ENCODE assay signal across 11 cellular contexts in the genomic region with DNA sequence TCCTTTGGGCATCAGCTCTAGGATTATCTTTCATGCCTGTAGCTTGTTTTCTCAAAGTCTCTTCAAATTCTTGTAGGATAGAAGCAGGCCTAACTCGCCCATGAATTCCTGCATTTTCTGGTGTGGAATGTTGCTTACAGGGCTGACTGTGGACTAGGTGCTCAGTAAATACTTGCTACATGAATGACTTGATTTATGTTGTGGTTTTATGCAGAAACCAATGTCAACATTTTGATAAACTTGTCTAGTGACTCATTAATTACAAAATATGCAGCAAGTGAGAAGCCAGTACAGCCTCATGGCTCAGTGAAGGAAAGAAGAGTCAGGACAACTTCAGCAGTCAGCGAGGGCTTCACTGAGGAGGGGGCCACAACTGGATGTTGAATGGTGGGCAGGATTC.
DNase-seq lines count a peak whose midpoint lies in the region; ATAC-seq, FAIRE-seq and TF ChIP-seq lines count a peak whose summit lies in the region.
"Had no signal": no experiment of that assay in that cellular context is flagged by ENCODE, and none has a peak within 500 bp of the region (broad histone marks: within the 10 kb centered on the region; RNA-seq: fewer than 3 reads in every experiment).

No MANE protein-coding gene starts in this region.

- intact Hi-C loops in body of pancreas (cut with DNase I), result no loop called here

- no peaks in the 10 kb centered on the region for H3K4me1 ChIP-seq in body of pancreas
- H3K4me1 ChIP-seq: adrenal gland had no signal

- FAIRE-seq in RCC 7860 (lab: Jason Lieb, UNC), result peak; percentile 78

- no peaks in the 10 kb centered on the region for H3K36me3 Mint-ChIP-seq in activated T-cell treated with anti-CD3 and anti-CD28 coated beads, Interleukin-2, amount 50 U/mL, for 4 hours (ENCODE audit: insufficient read depth)

- peak; percentile 90 for DNase-seq in H4 (ENCODE audit: low spot score)
- DNase-seq in RCC 7860 (ENCODE audit: low spot score), result peak; percentile 92
- peak; percentile 75 for DNase-seq in skeletal muscle cell (ENCODE audit: low read depth)
- no peak for DNase-seq in GF-D8 (lab: John Stamatoyannopoulos, UW)
- no peak for DNase-seq in body of pancreas
- no peak for DNase-seq in activated T-cell treated with anti-CD3 and anti-CD28 coated beads, Interleukin-2, amount 50 U/mL, for 4 hours
- no peak for DNase-seq in cortex of kidney (lab: John Stamatoyannopoulos, UW)
- DNase-seq: islet precursor cell; stimulated activated CD4-positive, alpha-beta T cell treated with anti-CD3 and anti-CD28 coated beads, Interleukin-4, amount 100 ng/mL, for 1 hour had no signal

- TF ChIP-seq POLR2A in body of pancreas (IDR thresholded peaks at IDR 0.05), result no peak

- no peak overlapping the region for H3K27ac ChIP-seq in body of pancreas
- H3K27ac ChIP-seq: adrenal gland had no signal

- 64 to 75% methylated on average over 2 of the region's 2 CpGs for WGBS in body of pancreas, 2 donors

- no peak for TF ChIP-seq CTCF in body of pancreas (IDR thresholded peaks at IDR 0.05)

- H3K4me3 ChIP-seq in skeletal muscle cell (ENCODE audit: low read depth, low read length) (no peak overlapping the region), body of pancreas (no peak overlapping the region)
- H3K4me3 ChIP-seq: adrenal gland had no signal

- ATAC-seq in esophagus mucosa, result peak; percentile 11
- ATAC-seq in body of pancreas, result no peak
- ATAC-seq in activated T-cell treated with anti-CD3 and anti-CD28 coated beads, Interleukin-2, amount 50 U/mL, for 4 hours, result no peak

- H3K4me1 Mint-ChIP-seq in activated T-cell treated with anti-CD3 and anti-CD28 coated beads, Interleukin-2, amount 50 U/mL, for 4 hours (ENCODE audit: low read depth), result no peaks in the 10 kb centered on the region

- no peaks in the 10 kb centered on the region for H3K27me3 ChIP-seq in body of pancreas
- H3K27me3 ChIP-seq: adrenal gland had no signal

- H3K4me3 Mint-ChIP-seq in activated T-cell treated with anti-CD3 and anti-CD28 coated beads, Interleukin-2, amount 50 U/mL, for 4 hours, result no peak overlapping the region

- H3K27me3 Mint-ChIP-seq in activated T-cell treated with anti-CD3 and anti-CD28 coated beads, Interleukin-2, amount 50 U/mL, for 4 hours (ENCODE audit: low read depth), result no peaks in the 10 kb centered on the region

- H3K36me3 ChIP-seq in body of pancreas (replicated peaks in 1 of 2; ENCODE audit: insufficient read depth in 1 of 2, low read depth in 2 of 2), result no peaks in the 10 kb centered on the region
- H3K36me3 ChIP-seq: adrenal gland had no signal

- no peaks in the 10 kb centered on the region for H3K9me3 ChIP-seq in body of pancreas
- H3K9me3 ChIP-seq: adrenal gland had no signal

- no peaks in the 10 kb centered on the region for H3K9me3 Mint-ChIP-seq in activated T-cell treated with anti-CD3 and anti-CD28 coated beads, Interleukin-2, amount 50 U/mL, for 4 hours

Comparison
In these comparisons a context has a peak if more than half of its experiments do, and no peak if none do; other contexts are left out.
1. DNase-seq: peak in H4 (single experiment), RCC 7860 (single experiment) and skeletal muscle cell (single experiment); none in GF-D8 (single experiment), body of pancreas (0 of 4), activated T-cell treated with anti-CD3 and anti-CD28 coated beads, Interleukin-2, amount 50 U/mL, for 4 hours (single experiment) and cortex of kidney (single experiment).